ENCODE assay signal across 23 cellular contexts in the genomic region with DNA sequence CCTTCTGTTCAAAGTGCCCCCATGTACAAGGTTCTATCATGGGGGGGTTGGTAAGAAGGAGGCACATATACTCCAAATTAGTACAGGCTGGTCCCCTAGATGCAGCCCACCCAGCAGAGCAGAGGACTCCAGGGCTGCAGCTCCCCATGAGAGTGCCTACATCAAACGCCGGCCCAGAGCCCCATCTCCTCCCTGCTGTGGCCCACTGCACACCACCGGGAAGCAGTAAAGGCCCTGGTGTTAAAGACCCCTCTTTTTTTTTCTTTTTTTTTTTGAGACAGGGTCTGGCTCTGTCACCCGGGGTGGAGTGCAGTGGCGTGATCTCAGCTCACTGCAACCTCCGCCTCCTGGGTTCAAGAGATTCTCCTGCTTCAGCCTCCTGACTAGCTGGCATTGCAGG.
"Had no signal": no experiment of that assay in that cellular context is flagged by ENCODE, and none has a peak within 500 bp of the region (broad histone marks: within the 10 kb centered on the region; RNA-seq: fewer than 3 reads in every experiment).

No MANE protein-coding gene starts in this region.

- H3K4me3 ChIP-seq: left ventricle myocardium inferior, lung, neural progenitor cell, ovary, prostate gland, skin epidermis, suprapubic skin, thoracic aorta, tibial artery, uterus had no signal

- H3K27me3 ChIP-seq: neural progenitor cell, ovary, suprapubic skin, tibial artery, uterus had no signal

- H3K9me3 ChIP-seq: left ventricle myocardium inferior, ovary, prostate gland, suprapubic skin, thoracic aorta, tibial artery, uterus had no signal

- H3K27ac ChIP-seq: left ventricle myocardium inferior, neural progenitor cell, ovary, prostate gland, skin epidermis, suprapubic skin, thoracic aorta, tibial artery, uterus had no signal

- H3K4me1 ChIP-seq: prostate gland, uterus had no signal

- H3K36me3 ChIP-seq: left ventricle myocardium inferior, neural progenitor cell, ovary, prostate gland, suprapubic skin, thoracic aorta, tibial artery, uterus had no signal

- ATAC-seq: natural killer cell; right cardiac atrium; sciatic nerve; stimulated activated effector memory CD8-positive, alpha-beta T cell treated with anti-CD3 and anti-CD28 coated beads, Interleukin-12 subunit alpha, Interleukin-12 subunit beta, amount 100 ng/mL, for 72 hours had no signal

- DNase-seq: hippocampal formation; kidney glomerular epithelial cell; left ventricle myocardium inferior; mesendoderm; naive B cell; natural killer cell; nephron progenitor cell; ovary; retina; right cardiac atrium; stimulated activated CD4-positive, alpha-beta T cell treated with anti-CD3 and anti-CD28 coated beads, Interleukin-4, amount 100 ng/mL, for 24 hours; stimulated activated naive CD4-positive, alpha-beta T cell; tibial artery; trophoblast cell; uterus had no signal
